In the genomic region with DNA sequence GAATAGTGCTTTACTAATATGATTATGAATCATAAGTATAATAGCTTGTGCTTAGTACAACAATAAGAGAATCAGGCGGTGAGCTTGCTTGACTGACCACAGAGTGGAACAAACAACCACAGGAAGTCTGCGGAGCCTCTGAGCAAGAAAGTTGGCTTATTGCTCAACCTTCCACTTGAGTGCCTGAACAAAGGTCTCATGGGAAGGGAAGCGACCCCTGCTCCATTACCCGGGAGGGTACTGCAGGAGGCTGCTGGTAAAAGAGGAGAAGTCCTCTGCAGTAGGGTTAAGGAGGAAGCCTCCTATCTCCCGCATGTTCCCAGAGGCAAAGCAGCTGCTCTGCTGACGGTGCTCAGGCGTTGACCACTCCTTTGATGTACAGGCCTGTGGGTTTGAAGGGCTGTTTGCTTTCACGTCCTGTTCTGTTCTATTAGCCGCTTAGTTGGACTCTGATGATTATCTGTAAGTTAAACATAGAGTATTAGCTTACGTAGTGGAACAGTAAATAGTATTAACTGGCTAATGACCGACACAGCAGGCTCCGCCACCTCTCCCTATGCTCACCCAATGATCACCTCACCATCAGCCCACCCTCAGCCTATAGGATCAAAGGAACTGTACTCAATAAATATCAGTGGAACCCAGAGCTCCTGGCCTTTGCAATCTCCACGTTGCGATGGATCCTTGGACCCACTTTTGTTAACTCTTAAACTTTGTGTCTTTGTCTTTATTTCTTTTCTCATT, we compare ENCODE assay signal across 8 cellular contexts. TPM values are rescaled to one million over a fixed set of nuclear protein-coding genes. Genes with fewer than 3 reads are reported as not detected.
DNase-seq lines count a peak whose midpoint lies in the region; ATAC-seq and FAIRE-seq lines count a peak whose summit lies in the region.

No MANE protein-coding gene starts in this region.

- H3K27ac Mint-ChIP-seq in activated CD8-positive, alpha-beta T cell treated with anti-CD3 and anti-CD28 coated beads, Interleukin-2, amount 10 ng/mL, durations not matched to agents 7 days and 5 days = no peak overlapping the region

- FAIRE-seq in GM18507 (lab: Jason Lieb, UNC) (peak; percentile 73), HTR-8/SVneo (lab: Jason Lieb, UNC) (peak; percentile 23)

- DNase-seq in GM18507 (ENCODE audit: extremely low spot score, insufficient read length, low read depth) (peak; percentile 29), HTR-8/SVneo (ENCODE audit: insufficient read length, low spot score) (no peak), hepatic stellate cell (ENCODE audit: low spot score) (peak; percentile 56), NCI-H2171 treated with DMSO at 0.1 percent for 48 hours (lab: John Stamatoyannopoulos, UW) (no peak), COR-L47 (lab: John Stamatoyannopoulos, UW) (no peak), NCI-H526 (lab: John Stamatoyannopoulos, UW) (no peak)
- peak; percentile 75 for DNase-seq in activated CD8-positive, alpha-beta T cell treated with anti-CD3 and anti-CD28 coated beads, Interleukin-2, amount 10 ng/mL, durations not matched to agents 7 days and 5 days
- DNase-seq in stimulated activated CD8-positive, alpha-beta memory T cell treated with anti-CD3 and anti-CD28 coated beads, Interleukin-4, amount 100 ng/mL, for 48 hours = peak; percentile 58

- no peaks in the 10 kb centered on the region for H3K9me3 Mint-ChIP-seq in activated CD8-positive, alpha-beta T cell treated with anti-CD3 and anti-CD28 coated beads, Interleukin-2, amount 10 ng/mL, durations not matched to agents 7 days and 5 days (ENCODE audit: insufficient read depth)

- H3K4me1 Mint-ChIP-seq in activated CD8-positive, alpha-beta T cell treated with anti-CD3 and anti-CD28 coated beads, Interleukin-2, amount 10 ng/mL, durations not matched to agents 7 days and 5 days (ENCODE audit: low read depth) = peaks cover 32% of the 10 kb centered on the region

- POLR2A ChIA-PET in activated CD8-positive, alpha-beta T cell treated with anti-CD3 and anti-CD28 coated beads, Interleukin-2, amount 10 ng/mL, durations not matched to agents 7 days and 5 days (lab: Charles Lee) = interaction anchor here (0.7 to 1.7 kb wide), 2 partner anchors 12 to 117 kb away, joined by 3 to 5 read pairs; no protein-coding TSS in a partner anchor

- H3K27me3 Mint-ChIP-seq in activated CD8-positive, alpha-beta T cell treated with anti-CD3 and anti-CD28 coated beads, Interleukin-2, amount 10 ng/mL, durations not matched to agents 7 days and 5 days (ENCODE audit: low read depth) = peaks cover 33% of the 10 kb centered on the region

- peak; percentile 62 for ATAC-seq in activated CD8-positive, alpha-beta T cell treated with anti-CD3 and anti-CD28 coated beads, Interleukin-2, amount 10 ng/mL, durations not matched to agents 7 days and 5 days

- H3K4me3 Mint-ChIP-seq in activated CD8-positive, alpha-beta T cell treated with anti-CD3 and anti-CD28 coated beads, Interleukin-2, amount 10 ng/mL, durations not matched to agents 7 days and 5 days = no peak overlapping the region

- H3K36me3 Mint-ChIP-seq in activated CD8-positive, alpha-beta T cell treated with anti-CD3 and anti-CD28 coated beads, Interleukin-2, amount 10 ng/mL, durations not matched to agents 7 days and 5 days (ENCODE audit: low read depth) = no peaks in the 10 kb centered on the region

- CTCF ChIA-PET in activated CD8-positive, alpha-beta T cell treated with anti-CD3 and anti-CD28 coated beads, Interleukin-2, amount 10 ng/mL, durations not matched to agents 7 days and 5 days (lab: Charles Lee) = interaction anchor here (0.6 to 10.3 kb wide), 24 partner anchors 9 to 457 kb away, joined by 3 to 319 read pairs (median 6); a partner anchor contains a TSS

RNA-seq across cellular contexts. Expression of a gene that starts 17.5 kb away (rescaled TPM):
- total RNA-seq in activated CD8-positive, alpha-beta T cell treated with anti-CD3 and anti-CD28 coated beads, Interleukin-2, amount 10 ng/mL, durations not matched to agents 7 days and 5 days = not detected

RNA-seq across cellular contexts. Expression of a gene that starts 31.1 kb away (rescaled TPM):
- under 1 TPM; 0.26 to 0.47 TPM for total RNA-seq in activated CD8-positive, alpha-beta T cell treated with anti-CD3 and anti-CD28 coated beads, Interleukin-2, amount 10 ng/mL, durations not matched to agents 7 days and 5 days

RNA-seq across cellular contexts. Expression of a gene that starts 54.0 kb away (rescaled TPM):
- total RNA-seq in activated CD8-positive, alpha-beta T cell treated with anti-CD3 and anti-CD28 coated beads, Interleukin-2, amount 10 ng/mL, durations not matched to agents 7 days and 5 days = not detected

Comparison
In these comparisons a context has a peak if more than half of its experiments do, and no peak if none do; other contexts are left out.
1. DNase-seq: peak in GM18507 (single experiment), activated CD8-positive, alpha-beta T cell treated with anti-CD3 and anti-CD28 coated beads, Interleukin-2, amount 10 ng/mL, durations not matched to agents 7 days and 5 days (single experiment), hepatic stellate cell (single experiment) and stimulated activated CD8-positive, alpha-beta memory T cell treated with anti-CD3 and anti-CD28 coated beads, Interleukin-4, amount 100 ng/mL, for 48 hours (single experiment); none in HTR-8/SVneo (single experiment), NCI-H2171 treated with DMSO at 0.1 percent for 48 hours (single experiment), COR-L47 (single experiment) and NCI-H526 (0 of 2).